28 cellular contexts compared by ENCODE assay signal in the genomic region with DNA sequence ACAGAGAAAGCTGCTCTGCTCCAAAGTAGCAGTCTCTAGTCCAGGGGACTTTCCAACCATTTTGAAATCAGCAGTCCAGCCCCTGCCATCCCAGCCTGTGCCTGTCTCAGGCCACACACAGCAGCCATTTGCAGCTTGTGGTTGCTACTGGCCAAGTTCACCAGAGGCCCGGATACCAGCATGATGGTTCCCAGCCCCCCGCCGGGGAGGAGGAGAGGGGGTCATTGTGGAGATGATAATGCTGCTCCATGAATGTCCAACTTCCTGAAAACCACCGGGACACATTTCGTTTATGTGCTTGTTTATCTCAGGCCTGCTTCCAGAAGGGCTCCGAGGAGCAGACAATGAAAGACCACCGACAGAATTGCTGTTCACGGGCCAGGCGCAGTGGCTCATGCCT.
"Had no signal": no experiment of that assay in that cellular context is flagged by ENCODE, and none has a peak within 500 bp of the region (broad histone marks: within the 10 kb centered on the region; RNA-seq: fewer than 3 reads in every experiment).

No MANE protein-coding gene starts in this region.

- H2AFZ ChIP-seq: hepatocyte had no signal

- H3K4me2 ChIP-seq: hepatocyte had no signal

- H3K36me3 ChIP-seq: adrenal gland, cardiac muscle cell, gastrocnemius medialis, transverse colon had no signal

- H3K27me3 ChIP-seq: adrenal gland, gastrocnemius medialis, testis had no signal

- H3K9me3 ChIP-seq: adrenal gland, gastrocnemius medialis, testis, transverse colon had no signal

- H3K4me3 ChIP-seq: adrenal gland, cardiac muscle cell, coronary artery, dorsolateral prefrontal cortex, gastrocnemius medialis, hepatocyte, testis, transverse colon had no signal

- DNase-seq: activated CD4-positive, alpha-beta T cell treated with anti-CD3 and anti-CD28 coated beads for 48 hours; activated CD4-positive, alpha-beta T cell treated with anti-CD3 and anti-CD28 coated beads, Interleukin-2, amount 50 U/mL, for 48 hours; activated CD8-positive, alpha-beta memory T cell treated with anti-CD3 and anti-CD28 coated beads, Interleukin-2, amount 50 U/mL, for 4 hours; activated effector memory CD4-positive, alpha-beta T cell treated with anti-CD3 and anti-CD28 coated beads, Interleukin-2, amount 50 U/mL, for 16 hours; activated naive CD4-positive, alpha-beta T cell treated with anti-CD3 and anti-CD28 coated beads for 36 hours; activated naive CD8-positive, alpha-beta T cell treated with anti-CD3 and anti-CD28 coated beads for 36 hours; activated T-cell treated with anti-CD3 and anti-CD28 coated beads, Interleukin-2, amount 50 U/mL, for 1 hour; adrenal gland; cerebellar nuclear complex; effector memory CD8-positive, alpha-beta T cell; gastrocnemius medialis; glutamatergic neuron; left cardiac atrium; mammary epithelial cell; naive thymus-derived CD4-positive, alpha-beta T cell; right cardiac atrium; stimulated activated naive CD4-positive, alpha-beta T cell treated with Interleukin-2 at 50 U/mL for 16 hours; SW 1271; T-helper 9 cell; testis; transverse colon had no signal

- H3K4me1 ChIP-seq: adrenal gland, testis, transverse colon had no signal

- ATAC-seq: activated CD4-positive, CD25-positive, alpha-beta regulatory T cell treated with anti-CD3 and anti-CD28 coated beads, Interleukin-2, amount 50 U/mL, for 24 hours; effector memory CD8-positive, alpha-beta T cell; esophagus mucosa; gastrocnemius medialis; left cardiac atrium; naive thymus-derived CD4-positive, alpha-beta T cell; right cardiac atrium had no signal

- H3K79me2 ChIP-seq: hepatocyte had no signal

- H3K27ac ChIP-seq: adrenal gland, cardiac muscle cell, coronary artery, dorsolateral prefrontal cortex, gastrocnemius medialis, hepatocyte, testis, transverse colon, VCaP had no signal
